ENCODE assay signal across 8 cellular contexts in the genomic region with DNA sequence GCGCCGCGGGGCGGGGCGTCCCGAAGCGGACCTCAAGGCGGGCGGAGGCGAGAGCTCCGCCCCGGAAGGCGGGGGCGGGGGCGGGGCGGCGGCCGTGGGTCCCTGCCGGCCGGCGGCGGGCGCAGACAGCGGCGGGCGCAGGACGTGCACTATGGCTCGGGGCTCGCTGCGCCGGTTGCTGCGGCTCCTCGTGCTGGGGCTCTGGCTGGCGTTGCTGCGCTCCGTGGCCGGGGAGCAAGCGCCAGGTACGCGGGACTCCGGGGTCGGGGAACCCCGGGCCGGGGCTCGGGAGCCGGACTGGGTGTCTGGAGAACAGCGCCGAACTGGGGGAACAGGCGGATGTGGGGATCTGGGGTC. TPM values are rescaled to one million over a fixed set of nuclear protein-coding genes. Genes with fewer than 3 reads are reported as not detected.
DNase-seq lines count a peak whose midpoint lies in the region; ATAC-seq, FAIRE-seq and TF ChIP-seq lines count a peak whose summit lies in the region.

TNFRSF12A (plus strand) TSS at position 122 of the 357 bp plus-strand sequence; CDS start at position 152, 30 bp downstream.

- DNase-seq in AG04450 (ENCODE audit: low read depth, low spot score) (no peak), GM18507 (ENCODE audit: extremely low spot score, insufficient read length, low read depth) (peak; percentile 80), NCI-H2227 (lab: John Stamatoyannopoulos, UW; ENCODE audit: unreplicated experiment) (peak; percentile 87), lower lobe of right lung (peak; percentile 88)
- DNase-seq in activated CD4-positive, alpha-beta memory T cell treated with anti-CD3 and anti-CD28 coated beads for 36 hours = peak; percentile 82
- peak; percentile 41 for DNase-seq in effector CD4-positive, alpha-beta T cell
- DNase-seq in stimulated activated CD8-positive, alpha-beta memory T cell treated with anti-CD3 and anti-CD28 coated beads, Interleukin-12 subunit alpha, Interleukin-12 subunit beta, amount 100 ng/mL, for 4 hours (ENCODE audit: low read depth) = peak; percentile 61

- ATAC-seq in lower lobe of right lung (peak; percentile 61 to 66), HG03135 (IDR thresholded peaks at IDR 0.05; ENCODE audit: unreplicated experiment) (no peak)

- no peaks in the 10 kb centered on the region for H3K9me3 Mint-ChIP-seq in activated CD4-positive, alpha-beta memory T cell treated with anti-CD3 and anti-CD28 coated beads for 36 hours

- H3K27me3 ChIP-seq in AG04450 (ENCODE audit: control insufficient read depth, insufficient read depth, low read length) (peaks cover 5% of the 10 kb centered on the region), lower lobe of right lung (ENCODE audit: low read depth) (peaks cover 18% of the 10 kb centered on the region)

- H3K4me1 ChIP-seq in lower lobe of right lung = peaks cover 64% of the 10 kb centered on the region

- H3K4me3 Mint-ChIP-seq in activated CD4-positive, alpha-beta memory T cell treated with anti-CD3 and anti-CD28 coated beads for 36 hours = peak within 1 kb of the TSS; percentile 91

- peak within 1 kb of the TSS; percentile 94 for H3K4me3 ChIP-seq in AG04450 (ENCODE audit: low read depth, low read length)
- peak within 1 kb of the TSS; percentile 77 for H3K4me3 ChIP-seq in lower lobe of right lung

- peak within 1 kb of the TSS; percentile 96 for H3K27ac Mint-ChIP-seq in activated CD4-positive, alpha-beta memory T cell treated with anti-CD3 and anti-CD28 coated beads for 36 hours

- no peaks in the 10 kb centered on the region for H3K36me3 ChIP-seq in lower lobe of right lung

- intact Hi-C loops in activated CD4-positive, alpha-beta memory T cell treated with anti-CD3 and anti-CD28 coated beads for 36 hours (cut with micrococcal nuclease) = loop anchor here (1.0 to 5.0 kb wide), 4 partner anchors 16 to 242 kb away; partner anchors contain the start of gene FLYWCH1
- intact Hi-C loops in lower lobe of right lung (cut with DNase I) = no loop called here

- H3K27ac ChIP-seq in AG04450 (ENCODE audit: low read depth, low read length) (peak within 1 kb of the TSS; percentile 99), lower lobe of right lung (peak within 1 kb of the TSS; percentile 94)

- peaks cover 2% of the 10 kb centered on the region for H3K36me3 Mint-ChIP-seq in activated CD4-positive, alpha-beta memory T cell treated with anti-CD3 and anti-CD28 coated beads for 36 hours

- no peak for TF ChIP-seq CTCF in AG04450 (IDR thresholded peaks at IDR 0.05; ENCODE audit: low read depth, low read length)
- TF ChIP-seq CTCF in lower lobe of right lung (IDR thresholded peaks at IDR 0.05) = no peak

- no peaks in the 10 kb centered on the region; the same call in 1 of the 2 replicates for H3K9me3 ChIP-seq in AG04450 (ENCODE audit: control insufficient read depth, insufficient read depth, low read length)
- H3K9me3 ChIP-seq in lower lobe of right lung = no peaks in the 10 kb centered on the region

- POLR2A ChIA-PET in AG04450 (lab: Yijun Ruan, JAX) = interaction anchor here (0.8 to 3.8 kb wide), 9 partner anchors 8 to 129 kb away, joined by 3 to 30 read pairs (median 8); partner anchors contain the start of gene PKMYT1
- POLR2A ChIA-PET in activated CD4-positive, alpha-beta memory T cell treated with anti-CD3 and anti-CD28 coated beads for 36 hours (lab: Charles Lee) = interaction anchor here (0.6 to 1.9 kb wide), 3 partner anchors 9 to 129 kb away, joined by 3 to 11 read pairs (median 4); partner anchors contain the start of gene FLYWCH1

- peaks cover 2% of the 10 kb centered on the region for H3K27me3 Mint-ChIP-seq in activated CD4-positive, alpha-beta memory T cell treated with anti-CD3 and anti-CD28 coated beads for 36 hours

- CTCF ChIA-PET in AG04450 (lab: Charles Lee) = interaction anchor here (0.6 to 3.1 kb wide), 4 partner anchors 9 to 137 kb away, joined by 3 to 13 read pairs (median 3); partner anchors contain the start of gene FLYWCH2
- CTCF ChIA-PET in activated CD4-positive, alpha-beta memory T cell treated with anti-CD3 and anti-CD28 coated beads for 36 hours (lab: Charles Lee) = interaction anchor here (1.4 to 17.0 kb wide), 5 partner anchors 10 to 115 kb away, joined by 3 to 412 read pairs (median 5); partner anchors contain the start of genes CLDN9 and ZNF213

- H3K4me1 Mint-ChIP-seq in activated CD4-positive, alpha-beta memory T cell treated with anti-CD3 and anti-CD28 coated beads for 36 hours (ENCODE audit: low read depth) = peaks cover 47% of the 10 kb centered on the region

- peak; percentile 75 for FAIRE-seq in GM18507 (lab: Jason Lieb, UNC)

RNA-seq across cellular contexts. Expression of gene TNFRSF12A, which starts in this region (rescaled TPM):
- polyA plus RNA-seq in AG04450 (2011; rRNA removed) = 67.3 and 97.1 TPM in 2 replicates
- polyA minus RNA-seq in AG04450 (2011; rRNA and poly(A)+ RNA removed) = 39.9 and 51.3 TPM in 2 replicates
- total RNA-seq in activated CD4-positive, alpha-beta memory T cell treated with anti-CD3 and anti-CD28 coated beads for 36 hours = 1 to 10 TPM; 6.5 to 8.6 TPM
- total RNA-seq in lower lobe of right lung = 28.8 TPM
